In genomic region chr19:58559275-58560006, GRCh38 we compare ENCODE assay signal across 8 cellular contexts. TPM values are rescaled to one million over a fixed set of nuclear protein-coding genes. Genes with fewer than 3 reads are reported as not detected.
A peak's percentile ranks its signal among the peaks of the same experiment; 100 is the strongest.
DNase-seq lines count a peak whose midpoint lies in the region; ATAC-seq and TF ChIP-seq lines count a peak whose summit lies in the region.

No MANE protein-coding gene starts in this region.

- WGBS in transverse colon (ENCODE audit: low coverage in 1 of 2), 2 donors = 1% methylated on average over 33 of the region's 33 CpGs; no CpG with 5 or more reads in 1 of the 2 donors

- intact Hi-C loops in transverse colon (cut with DNase I; ENCODE audit: low total_unique reads) = no loop called here

- H3K4me3 Mint-ChIP-seq in IgD-negative memory B cell (peak overlapping the region; percentile 96 to 99 (median 98)), neural crest cell (peak overlapping the region; percentile 96)
- peak overlapping the region; percentile 96 to 99 for H3K4me3 Mint-ChIP-seq in activated T-cell treated with anti-CD3 and anti-CD28 coated beads, Interleukin-2, amount 50 U/mL, for 72 hours

- H3K27ac Mint-ChIP-seq in IgD-negative memory B cell (peak overlapping the region; percentile 98 to 100 (median 99)), neural crest cell (ENCODE audit: unreplicated experiment) (peak overlapping the region; percentile 99)
- peak overlapping the region; percentile 99 for H3K27ac Mint-ChIP-seq in activated T-cell treated with anti-CD3 and anti-CD28 coated beads, Interleukin-2, amount 50 U/mL, for 72 hours

- no peaks in the 10 kb centered on the region for H3K9me3 ChIP-seq in transverse colon

- TF ChIP-seq EP300 in transverse colon (IDR thresholded peaks at IDR 0.05; ENCODE audit: low read depth) = no peak

- TF ChIP-seq POLR2A in GM18526 (IDR thresholded peaks at IDR 0.05; ENCODE audit: extremely low read depth, insufficient read length) (peak; percentile 72), transverse colon (IDR thresholded peaks at IDR 0.05) (peak; percentile 76)

- H3K4me1 Mint-ChIP-seq in IgD-negative memory B cell (peaks cover 24 to 43% (median 42%) of the 10 kb centered on the region in 3 donors), neural crest cell (peaks cover 53% of the 10 kb centered on the region)
- H3K4me1 Mint-ChIP-seq in activated T-cell treated with anti-CD3 and anti-CD28 coated beads, Interleukin-2, amount 50 U/mL, for 72 hours (ENCODE audit: low read depth) = peaks cover 70% of the 10 kb centered on the region

- in situ Hi-C loops in transverse colon (cut with MboI; ENCODE audit: low pct_ligation_motif_present in 1 of 4, low pct_unique_long_range_greater_than_20kb in 1 of 4, low sequenced_read_pairs in 3 of 4) = no loop called here

- H3K9me3 Mint-ChIP-seq in IgD-negative memory B cell = no peaks in the 10 kb centered on the region
- H3K9me3 Mint-ChIP-seq in activated T-cell treated with anti-CD3 and anti-CD28 coated beads, Interleukin-2, amount 50 U/mL, for 72 hours = no peaks in the 10 kb centered on the region
- H3K9me3 Mint-ChIP-seq in neural crest cell = no peaks in the 10 kb centered on the region

- H3K36me3 Mint-ChIP-seq in IgD-negative memory B cell (peaks cover 6% of the 10 kb centered on the region), neural crest cell (ENCODE audit: low read depth) (peaks cover 23% of the 10 kb centered on the region)
- peaks cover 10 to 11% of the 10 kb centered on the region in 2 donors for H3K36me3 Mint-ChIP-seq in activated T-cell treated with anti-CD3 and anti-CD28 coated beads, Interleukin-2, amount 50 U/mL, for 72 hours (ENCODE audit: insufficient read depth in 2 of 2)

- peak overlapping the region; percentile 95 to 100 (median 100) for H3K27ac ChIP-seq in transverse colon

- TF ChIP-seq CTCF in fibroblast of villous mesenchyme (IDR thresholded peaks at IDR 0.05; ENCODE audit: insufficient read depth, low read depth, low read length) = no peak
- TF ChIP-seq CTCF in neural crest cell (conservative IDR thresholded peaks at IDR 0.05) = no peak
- no peak for TF ChIP-seq CTCF in transverse colon (IDR thresholded peaks at IDR 0.05)

- ATAC-seq in activated T-cell treated with anti-CD3 and anti-CD28 coated beads, Interleukin-2, amount 50 U/mL, for 72 hours (replicated peaks in 1 of 2) = peak; percentile 27 to 35

- no peaks in the 10 kb centered on the region for H3K27me3 ChIP-seq in transverse colon

- H3K36me3 ChIP-seq in transverse colon = peaks cover 0 to 9% (median 4%) of the 10 kb centered on the region in 4 donors

- H3K27me3 Mint-ChIP-seq in IgD-negative memory B cell (peaks cover 2% of the 10 kb centered on the region), neural crest cell (ENCODE audit: low read depth) (peaks cover 18% of the 10 kb centered on the region)
- peaks cover 5% of the 10 kb centered on the region for H3K27me3 Mint-ChIP-seq in activated T-cell treated with anti-CD3 and anti-CD28 coated beads, Interleukin-2, amount 50 U/mL, for 72 hours (ENCODE audit: low read depth)

- peaks cover 44 to 63% (median 50%) of the 10 kb centered on the region in 4 donors for H3K4me1 ChIP-seq in transverse colon

- peak overlapping the region; percentile 98 for H3K4me3 ChIP-seq in fibroblast of villous mesenchyme (ENCODE audit: low read depth, low read length)
- H3K4me3 ChIP-seq in transverse colon = peak overlapping the region; percentile 65 to 78 (median 68)

- peak; percentile 86 to 88 for DNase-seq in activated T-cell treated with anti-CD3 and anti-CD28 coated beads, Interleukin-2, amount 50 U/mL, for 72 hours
- DNase-seq in fibroblast of villous mesenchyme (ENCODE audit: low read depth) (peak; percentile 94), neural crest cell (ENCODE audit: low read depth, low spot score) (peak; percentile 82), transverse colon (peak; percentile 92), COR-L47 (lab: John Stamatoyannopoulos, UW) (no peak)
- no peak for DNase-seq in stimulated activated naive CD4-positive, alpha-beta T cell treated with Interleukin-2 at 50 U/mL for 16 hours (lab: John Stamatoyannopoulos, UW)

RNA-seq across cellular contexts. Expression of gene UBE2M, which starts 1.0 kb away (rescaled TPM):
- 10.0 TPM for polyA plus RNA-seq in IgD-negative memory B cell
- 100 to 1,000 TPM; 116 to 122 TPM for total RNA-seq in activated T-cell treated with anti-CD3 and anti-CD28 coated beads, Interleukin-2, amount 50 U/mL, for 72 hours
- 78.3 and 81.6 TPM in 2 replicates for total RNA-seq in fibroblast of villous mesenchyme
- 113 and 119 TPM in 2 replicates for total RNA-seq in neural crest cell
- 10 to 100 TPM; 24.2 to 56.9 (median 26.7) TPM for total RNA-seq in transverse colon

RNA-seq across cellular contexts. Expression of gene CHMP2A, which starts 4.5 kb away (rescaled TPM):
- polyA plus RNA-seq in IgD-negative memory B cell = 160 TPM
- total RNA-seq in activated T-cell treated with anti-CD3 and anti-CD28 coated beads, Interleukin-2, amount 50 U/mL, for 72 hours = 10 to 100 TPM; 80.3 to 91.8 TPM
- 111 and 120 TPM in 2 replicates for total RNA-seq in fibroblast of villous mesenchyme
- 61.6 and 64.6 TPM in 2 replicates for total RNA-seq in neural crest cell
- total RNA-seq in transverse colon = 100 to 1,000 TPM in 3 of 4 donors, 10 to 100 TPM in 1; 24.7 to 194 (median 141) TPM

RNA-seq across cellular contexts. Expression of gene MZF1, which starts 13.7 kb away (rescaled TPM):
- 11.5 TPM for polyA plus RNA-seq in IgD-negative memory B cell
- 10 to 100 TPM; 15.0 to 18.6 TPM for total RNA-seq in activated T-cell treated with anti-CD3 and anti-CD28 coated beads, Interleukin-2, amount 50 U/mL, for 72 hours
- total RNA-seq in fibroblast of villous mesenchyme = 15.5 and 16.1 TPM in 2 replicates
- total RNA-seq in neural crest cell = 40.5 and 43.3 TPM in 2 replicates
- 100 to 1,000 TPM in 1 of 4 donors, 10 to 100 TPM in 3; 45.5 to 113 (median 67.1) TPM for total RNA-seq in transverse colon

RNA-seq across cellular contexts. Expression of gene TRIM28, which starts 15.6 kb away (rescaled TPM):
- polyA plus RNA-seq in IgD-negative memory B cell = 38.9 TPM
- 100 to 1,000 TPM; 351 to 473 TPM for total RNA-seq in activated T-cell treated with anti-CD3 and anti-CD28 coated beads, Interleukin-2, amount 50 U/mL, for 72 hours
- total RNA-seq in fibroblast of villous mesenchyme = 295 and 389 TPM in 2 replicates
- total RNA-seq in neural crest cell = 964 and 1,000 TPM in 2 replicates
- 100 to 1,000 TPM; 180 to 694 (median 297) TPM for total RNA-seq in transverse colon

RNA-seq across cellular contexts. Expression of gene ZBTB45, which starts 39.8 kb away (rescaled TPM):
- 7.6 TPM for polyA plus RNA-seq in IgD-negative memory B cell
- 10 to 100 TPM; 10.8 to 12.1 TPM for total RNA-seq in activated T-cell treated with anti-CD3 and anti-CD28 coated beads, Interleukin-2, amount 50 U/mL, for 72 hours
- total RNA-seq in fibroblast of villous mesenchyme (4.7 and 6.1 TPM in 2 replicates), neural crest cell (24.1 and 27.3 TPM in 2 replicates), transverse colon (10 to 100 TPM; 12.8 to 24.7 (median 18.1) TPM)

Comparison
In these comparisons a context has a peak if more than half of its experiments do, and no peak if none do; other contexts are left out.
1. DNase-seq: peak in activated T-cell treated with anti-CD3 and anti-CD28 coated beads, Interleukin-2, amount 50 U/mL, for 72 hours (2 of 2), fibroblast of villous mesenchyme (single experiment), neural crest cell (single experiment) and transverse colon (single experiment); none in COR-L47 (single experiment) and stimulated activated naive CD4-positive, alpha-beta T cell treated with Interleukin-2 at 50 U/mL for 16 hours (single experiment).
2. Peak in every context shown above with its lines, with median percentiles within 50 percentile points of each other: H3K27ac Mint-ChIP-seq and H3K4me3 Mint-ChIP-seq.